In genomic region chr15:59751552-59752413, GRCh38 we compare ENCODE assay signal across 8 cellular contexts.
DNase-seq lines count a peak whose midpoint lies in the region; ATAC-seq and TF ChIP-seq lines count a peak whose summit lies in the region.

No MANE protein-coding gene starts in this region.

- peak; percentile 8 for DNase-seq in AG08395 (ENCODE audit: low spot score)
- DNase-seq in RPMI8226, result peak; percentile 15
- DNase-seq in fibroblast of the aortic adventitia (ENCODE audit: low read depth), result peak; percentile 14
- DNase-seq in NCI-H345 (lab: John Stamatoyannopoulos, UW), result no peak
- DNase-seq in cortex of kidney (lab: John Stamatoyannopoulos, UW), result no peak

- no peak for ATAC-seq in GM18867 (IDR thresholded peaks at IDR 0.05; ENCODE audit: unreplicated experiment)
- no peak for ATAC-seq in GM18861 (IDR thresholded peaks at IDR 0.05; ENCODE audit: unreplicated experiment)

- peak; percentile 29; the same call in 1 of the 2 replicates for TF ChIP-seq CTCF in GM12874 (IDR thresholded peaks at IDR 0.05; ENCODE audit: insufficient read depth, low read depth, low read length)
- TF ChIP-seq CTCF in fibroblast of the aortic adventitia (IDR thresholded peaks at IDR 0.05; ENCODE audit: insufficient read depth, low read length), result peak; percentile 30

- H3K4me3 ChIP-seq in fibroblast of the aortic adventitia (ENCODE audit: low read depth, low read length), result no peak overlapping the region

Comparison
In these comparisons a context has a peak if more than half of its experiments do, and no peak if none do; other contexts are left out.
1. DNase-seq: peak in AG08395 (single experiment), RPMI8226 (single experiment) and fibroblast of the aortic adventitia (single experiment); none in NCI-H345 (single experiment) and cortex of kidney (single experiment).